ENCODE assay signal across 22 cellular contexts in genomic region chr7:25731035-25731880, GRCh38.
DNase-seq lines count a peak whose midpoint lies in the region; FAIRE-seq and TF ChIP-seq lines count a peak whose summit lies in the region.
"Had no signal": no experiment of that assay in that cellular context is flagged by ENCODE, and none has a peak within 500 bp of the region (broad histone marks: within the 10 kb centered on the region; RNA-seq: fewer than 3 reads in every experiment).

No MANE protein-coding gene starts in this region.

- H3K27me3 ChIP-seq in muscle layer of colon (ENCODE audit: control insufficient read depth in 1 of 2, insufficient read depth in 2 of 2, low read length in 2 of 2) (no peaks in the 10 kb centered on the region), testis (no peaks in the 10 kb centered on the region)

- H3K27ac ChIP-seq in muscle layer of colon (ENCODE audit: low read depth, low read length) (peak overlapping the region; percentile 57), testis (peak overlapping the region; percentile 57 to 79), kidney (ENCODE audit: low read depth in 2 of 2, low read length in 2 of 2) (no peak overlapping the region)

- H3K9me3 ChIP-seq in muscle layer of colon (ENCODE audit: low read length) = no peaks in the 10 kb centered on the region
- H3K9me3 ChIP-seq in testis = no peaks in the 10 kb centered on the region
- no peaks in the 10 kb centered on the region for H3K9me3 ChIP-seq in kidney (ENCODE audit: control insufficient read depth in 1 of 2, low read length in 2 of 2)

- H3K36me3 ChIP-seq in muscle layer of colon (ENCODE audit: insufficient read depth, low read length) (no peaks in the 10 kb centered on the region), testis (ENCODE audit: low read depth, missing control alignments) (no peaks in the 10 kb centered on the region), kidney (ENCODE audit: control insufficient read depth in 1 of 2, insufficient read depth in 2 of 2, low read length in 2 of 2) (no peaks in the 10 kb centered on the region)

- H3K4me3 ChIP-seq in choroid plexus epithelial cell (ENCODE audit: low read depth, low read length) = no peak overlapping the region
- peak overlapping the region in 1 of 2 donors; percentile 6 for H3K4me3 ChIP-seq in muscle layer of colon (ENCODE audit: low read depth in 1 of 2, low read length in 2 of 2)
- no peak overlapping the region for H3K4me3 ChIP-seq in testis
- H3K4me3 ChIP-seq in kidney (ENCODE audit: low read length in 2 of 2) = no peak overlapping the region
- H3K4me3 ChIP-seq: skin epidermis had no signal

- 24 to 36% methylated on average over 9 of the region's 9 CpGs for WGBS in testis, 2 donors

- TF ChIP-seq CTCF in choroid plexus epithelial cell (conservative IDR thresholded peaks at IDR 0.05; ENCODE audit: low read depth, low read length) (no peak), testis (IDR thresholded peaks at IDR 0.05) (no peak), kidney (IDR thresholded peaks at IDR 0.05; ENCODE audit: borderline replicate concordance, extremely low read depth, insufficient read depth) (no peak)

- FAIRE-seq in kidney (lab: Jason Lieb, UNC) = no peak
- FAIRE-seq: HTR-8/SVneo, RCC 7860 had no signal

- no peak for TF ChIP-seq POLR2A in testis (IDR thresholded peaks at IDR 0.05)

- intact Hi-C loops in testis (cut with DNase I; ENCODE audit: low total_unique reads) (no loop called here), kidney (cut with DNase I) (no loop called here)

- H3K9ac ChIP-seq in muscle layer of colon (ENCODE audit: low read length) = no peak overlapping the region
- H3K9ac ChIP-seq in kidney (ENCODE audit: low read length in 2 of 2) = no peak overlapping the region

- peaks cover 21% of the 10 kb centered on the region for H3K4me1 ChIP-seq in muscle layer of colon (ENCODE audit: insufficient read depth, low read length)
- peaks cover 31% of the 10 kb centered on the region for H3K4me1 ChIP-seq in testis
- H3K4me1 ChIP-seq in kidney (ENCODE audit: control insufficient read depth in 1 of 2, insufficient read depth in 1 of 2, low read depth in 1 of 2, low read length in 2 of 2) = no peaks in the 10 kb centered on the region

- peak; percentile 38 for DNase-seq in NCI-H1048 (lab: John Stamatoyannopoulos, UW)
- DNase-seq in choroid plexus epithelial cell (ENCODE audit: low read depth) = peak; percentile 66
- no peak for DNase-seq in testis
- no peak for DNase-seq in kidney
- DNase-seq in NCI-H524 (lab: John Stamatoyannopoulos, UW) = no peak
- DNase-seq in activated CD4-positive, alpha-beta T cell treated with anti-CD3 and anti-CD28 coated beads, Interleukin-2, amount 50 U/mL, for 1 hour = no peak
- DNase-seq in HUDEP-2 (lab: John Stamatoyannopoulos, UW; ENCODE audit: unreplicated experiment in 76 of 76) = no peak
- DNase-seq: activated B cell treated with CpG ODN at 0.5 μM for 24 hours; activated CD8-positive, alpha-beta T cell treated with anti-CD3 and anti-CD28 coated beads, Interleukin-2, amount 10 ng/mL, durations not matched to agents 7 days and 5 days; activated naive CD4-positive, alpha-beta T cell treated with Interleukin-2 at 50 U/mL for 16 hours; activated T-cell treated with anti-CD3 and anti-CD28 coated beads, Interleukin-2, amount 50 U/mL, for 4 hours; DND-41; glutamatergic neuron; NCI-H1417; NCI-H2107; NCI-H510A; stimulated activated CD4-positive, alpha-beta T cell treated with anti-CD3 and anti-CD28 coated beads, Interleukin-2, amount 100 ng/mL, for 24 hours; stimulated activated naive CD4-positive, alpha-beta T cell had no signal

Comparison
In these comparisons a context has a peak if more than half of its experiments do, and no peak if none do; other contexts are left out.
1. DNase-seq: peak in NCI-H1048 (single experiment) and choroid plexus epithelial cell (single experiment); none in testis (single experiment), kidney (single experiment), NCI-H524 (0 of 2), activated CD4-positive, alpha-beta T cell treated with anti-CD3 and anti-CD28 coated beads, Interleukin-2, amount 50 U/mL, for 1 hour (single experiment) and HUDEP-2 (0 of 76).
2. H3K27ac ChIP-seq: peak in muscle layer of colon (single experiment) and testis (2 of 2); none in kidney (0 of 2).